10 cellular contexts compared by ENCODE assay signal in the genomic region with DNA sequence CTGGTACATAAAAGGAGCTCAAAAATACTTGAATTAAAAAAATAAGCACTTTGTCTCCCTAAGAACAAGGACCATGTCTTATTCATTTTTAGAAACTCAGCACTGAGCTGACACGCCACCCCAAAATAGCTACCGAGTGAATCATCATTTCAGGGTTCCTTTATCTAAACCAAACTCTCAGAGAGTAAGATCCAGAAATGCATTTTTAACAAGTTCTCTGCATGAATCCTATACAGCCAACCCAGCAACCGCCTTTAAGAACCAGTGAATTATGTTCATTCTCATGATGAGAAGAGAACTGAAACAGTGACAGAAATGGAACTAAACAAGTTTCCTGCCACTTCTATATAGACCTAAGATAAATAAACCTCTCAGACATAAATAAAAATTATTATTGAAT. TPM values are rescaled to one million over a fixed set of nuclear protein-coding genes. Genes with fewer than 3 reads are reported as not detected.
DNase-seq lines count a peak whose midpoint lies in the region; ATAC-seq and TF ChIP-seq lines count a peak whose summit lies in the region.
"Had no signal": no experiment of that assay in that cellular context is flagged by ENCODE, and none has a peak within 500 bp of the region (broad histone marks: within the 10 kb centered on the region; RNA-seq: fewer than 3 reads in every experiment).

No MANE protein-coding gene starts in this region.

- H3K4me3 ChIP-seq in lower lobe of right lung = no peak overlapping the region

- DNase-seq in A172 (ENCODE audit: low spot score) (peak; percentile 76), glutamatergic neuron (no peak), lower lobe of right lung (no peak), DMS53 (lab: John Stamatoyannopoulos, UW) (no peak), nephron progenitor cell (no peak)
- peak; percentile 67 for DNase-seq in T-helper 2 cell treated with Interferon-gamma antibody and Interleukin-4, amounts not matched to agents 5 μg/mL and 100 μg/mL, for 36 hours (ENCODE audit: low spot score)
- DNase-seq: GF-D8 had no signal

- no peak overlapping the region for H3K4me3 Mint-ChIP-seq in T-helper 2 cell treated with Interferon-gamma antibody and Interleukin-4, amounts not matched to agents 5 μg/mL and 100 μg/mL, for 36 hours
- H3K4me3 Mint-ChIP-seq in glutamatergic neuron (ENCODE audit: unreplicated experiment) = no peak overlapping the region
- H3K4me3 Mint-ChIP-seq in nephron progenitor cell = no peak overlapping the region
- H3K4me3 Mint-ChIP-seq: brain had no signal

- H3K4me1 Mint-ChIP-seq in T-helper 2 cell treated with Interferon-gamma antibody and Interleukin-4, amounts not matched to agents 5 μg/mL and 100 μg/mL, for 36 hours (ENCODE audit: low read depth) = peaks cover 24% of the 10 kb centered on the region
- H3K4me1 Mint-ChIP-seq in glutamatergic neuron (ENCODE audit: low read depth, unreplicated experiment) (no peaks in the 10 kb centered on the region), nephron progenitor cell (peaks cover 13% of the 10 kb centered on the region)

- no peaks in the 10 kb centered on the region for H3K9me3 ChIP-seq in lower lobe of right lung

- no peaks in the 10 kb centered on the region for H3K36me3 ChIP-seq in lower lobe of right lung

- H3K36me3 Mint-ChIP-seq in T-helper 2 cell treated with Interferon-gamma antibody and Interleukin-4, amounts not matched to agents 5 μg/mL and 100 μg/mL, for 36 hours (ENCODE audit: low read depth) = peaks cover 15% of the 10 kb centered on the region
- H3K36me3 Mint-ChIP-seq in glutamatergic neuron (ENCODE audit: unreplicated experiment) (no peaks in the 10 kb centered on the region), nephron progenitor cell (ENCODE audit: low read depth) (peaks cover 15% of the 10 kb centered on the region)

- TF ChIP-seq CTCF in glutamatergic neuron (IDR thresholded peaks at IDR 0.05; ENCODE audit: partially characterized antibody, unreplicated experiment) = no peak
- no peak for TF ChIP-seq CTCF in lower lobe of right lung (IDR thresholded peaks at IDR 0.05)
- TF ChIP-seq CTCF in nephron progenitor cell (IDR thresholded peaks at IDR 0.05) = no peak

- no peaks in the 10 kb centered on the region for H3K27me3 ChIP-seq in lower lobe of right lung (ENCODE audit: low read depth)

- no peaks in the 10 kb centered on the region for H3K4me1 ChIP-seq in lower lobe of right lung

- H3K27ac Mint-ChIP-seq in T-helper 2 cell treated with Interferon-gamma antibody and Interleukin-4, amounts not matched to agents 5 μg/mL and 100 μg/mL, for 36 hours = no peak overlapping the region
- H3K27ac Mint-ChIP-seq in glutamatergic neuron (ENCODE audit: unreplicated experiment) = no peak overlapping the region
- no peak overlapping the region for H3K27ac Mint-ChIP-seq in nephron progenitor cell
- H3K27ac Mint-ChIP-seq: brain had no signal

- H3K27me3 Mint-ChIP-seq in T-helper 2 cell treated with Interferon-gamma antibody and Interleukin-4, amounts not matched to agents 5 μg/mL and 100 μg/mL, for 36 hours (ENCODE audit: low read depth) = no peaks in the 10 kb centered on the region
- H3K27me3 Mint-ChIP-seq in glutamatergic neuron (ENCODE audit: unreplicated experiment) (no peaks in the 10 kb centered on the region), nephron progenitor cell (ENCODE audit: low read depth, poor library complexity) (no peaks in the 10 kb centered on the region)
- H3K27me3 Mint-ChIP-seq: brain had no signal

- intact Hi-C loops in lower lobe of right lung (cut with DNase I) = no loop called here

- ATAC-seq in GM18517 (IDR thresholded peaks at IDR 0.05; ENCODE audit: unreplicated experiment) (peak; percentile 89), HG02798 (IDR thresholded peaks at IDR 0.05; ENCODE audit: poor library complexity, unreplicated experiment) (peak; percentile 79), lower lobe of right lung (no peak)

- no peaks in the 10 kb centered on the region for H3K9me3 Mint-ChIP-seq in T-helper 2 cell treated with Interferon-gamma antibody and Interleukin-4, amounts not matched to agents 5 μg/mL and 100 μg/mL, for 36 hours
- H3K9me3 Mint-ChIP-seq in glutamatergic neuron (ENCODE audit: unreplicated experiment) (no peaks in the 10 kb centered on the region), nephron progenitor cell (no peaks in the 10 kb centered on the region)
- H3K9me3 Mint-ChIP-seq: brain had no signal

- no peak overlapping the region for H3K27ac ChIP-seq in lower lobe of right lung

RNA-seq across cellular contexts. Expression of a gene that starts 8.7 kb away (rescaled TPM):
- total RNA-seq in A172 (2014; rRNA removed; shearing (Covaris generic)) = 18.6 and 24.6 TPM in 2 replicates
- total RNA-seq in glutamatergic neuron (ENCODE audit: unreplicated experiment) (15.8 TPM), lower lobe of right lung (5.8 TPM)

Comparison
In these comparisons a context has a peak if more than half of its experiments do, and no peak if none do; other contexts are left out.
1. DNase-seq: peak in A172 (single experiment) and T-helper 2 cell treated with Interferon-gamma antibody and Interleukin-4, amounts not matched to agents 5 μg/mL and 100 μg/mL, for 36 hours (single experiment); none in glutamatergic neuron (single experiment), lower lobe of right lung (single experiment), DMS53 (single experiment) and nephron progenitor cell (single experiment).
2. ATAC-seq: peak in GM18517 (single experiment) and HG02798 (single experiment); none in lower lobe of right lung (0 of 2).